In the genomic region with DNA sequence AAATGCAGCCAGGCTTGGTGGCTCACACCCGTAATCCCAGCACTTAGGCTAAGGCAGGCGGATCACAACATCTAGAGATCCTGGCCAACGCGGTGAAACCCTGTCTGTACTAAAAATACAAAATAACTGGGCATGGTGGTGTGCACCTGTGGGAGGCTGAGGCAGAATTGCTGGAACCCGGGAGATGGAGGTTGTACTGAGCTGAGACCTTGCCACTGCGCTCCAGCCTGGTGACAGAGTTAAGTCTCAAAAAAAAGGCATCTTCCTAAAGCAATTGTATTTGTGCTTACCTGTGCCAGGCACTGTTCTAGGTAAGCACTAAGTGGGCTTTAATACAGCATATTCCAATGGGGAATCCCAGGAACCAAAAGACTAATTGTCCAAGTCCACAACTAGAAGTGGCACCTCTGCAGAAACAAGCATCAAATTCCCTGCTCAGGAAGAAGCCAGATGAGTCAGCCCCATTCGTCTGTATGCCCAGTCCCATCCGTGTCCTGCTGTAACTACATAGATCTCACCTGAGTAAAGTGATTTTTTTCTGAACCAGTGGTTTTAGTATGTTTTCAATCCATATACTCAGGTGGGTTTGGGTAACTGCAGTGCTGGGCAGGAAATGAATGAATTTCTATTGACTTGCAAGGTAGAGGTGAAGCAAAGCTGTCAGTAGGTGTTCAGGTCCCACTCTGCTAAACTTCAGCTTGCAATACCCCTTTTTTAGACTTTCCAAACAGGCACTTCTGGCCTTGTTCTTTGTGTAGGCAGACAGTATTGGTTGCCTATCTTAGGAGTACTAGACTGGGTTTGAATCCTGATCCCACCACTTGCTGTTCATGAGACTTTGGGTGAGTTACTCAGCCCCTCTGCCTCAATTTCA, we compare ENCODE assay signal across 8 cellular contexts. TPM values are rescaled to one million over a fixed set of nuclear protein-coding genes. Genes with fewer than 3 reads are reported as not detected.
DNase-seq lines count a peak whose midpoint lies in the region; ATAC-seq, FAIRE-seq and TF ChIP-seq lines count a peak whose summit lies in the region.

No MANE protein-coding gene starts in this region.

- 76 to 87% methylated on average over 8 of the region's 8 CpGs for WGBS in tibial nerve, 2 donors

- H3K27ac Mint-ChIP-seq in activated naive CD4-positive, alpha-beta T cell treated with anti-CD3 and anti-CD28 coated beads, Interleukin-2, amount 50 U/mL, for 72 hours: peak overlapping the region; percentile 99 to 100
- H3K27ac Mint-ChIP-seq in memory B cell: peak overlapping the region; percentile 95

- H3K4me1 ChIP-seq in tibial nerve: peaks cover 0 to 53% (median 33%) of the 10 kb centered on the region in 4 donors

- peaks cover 34% of the 10 kb centered on the region for H3K4me1 Mint-ChIP-seq in memory B cell

- H3K27me3 ChIP-seq in tibial nerve: no peaks in the 10 kb centered on the region

- H3K27ac ChIP-seq in tibial nerve: peak overlapping the region in 2 of 4 donors; percentile 65 to 88

- H3K27me3 Mint-ChIP-seq in memory B cell: no peaks in the 10 kb centered on the region

- peaks cover 52 to 68% of the 10 kb centered on the region in 2 donors for H3K36me3 Mint-ChIP-seq in activated naive CD4-positive, alpha-beta T cell treated with anti-CD3 and anti-CD28 coated beads, Interleukin-2, amount 50 U/mL, for 72 hours
- peaks cover 38% of the 10 kb centered on the region for H3K36me3 Mint-ChIP-seq in memory B cell

- peaks cover 0 to 80% (median 0%) of the 10 kb centered on the region in 3 donors for H3K36me3 ChIP-seq in tibial nerve

- DNase-seq in NB4 (ENCODE audit: low read depth) (peak; percentile 75), memory B cell (ENCODE audit: low spot score in 2 of 2) (no peak), Ammon's horn (ENCODE audit: low spot score) (no peak), NCI-H1105 (lab: John Stamatoyannopoulos, UW) (no peak), tibial nerve (ENCODE audit: low spot score in 2 of 2) (no peak), DMS79 (lab: John Stamatoyannopoulos, UW) (no peak)
- DNase-seq in activated naive CD4-positive, alpha-beta T cell treated with anti-CD3 and anti-CD28 coated beads, Interleukin-2, amount 50 U/mL, for 72 hours (ENCODE audit: low spot score in 2 of 2): peak in 1 of 2 donors; percentile 37

- no peaks in the 10 kb centered on the region for H3K9me3 ChIP-seq in tibial nerve

- TF ChIP-seq POLR2A in NB4 (IDR thresholded peaks at IDR 0.05; ENCODE audit: extremely low read depth, insufficient read length): peak; percentile 48
- TF ChIP-seq POLR2A in tibial nerve (IDR thresholded peaks at IDR 0.05): no peak

- H3K4me3 ChIP-seq in NB4 (ENCODE audit: low read depth, low read length) (peak overlapping the region; percentile 92), tibial nerve (no peak overlapping the region)

- peak in 1 of 2 donors; percentile 1 for ATAC-seq in activated naive CD4-positive, alpha-beta T cell treated with anti-CD3 and anti-CD28 coated beads, Interleukin-2, amount 50 U/mL, for 72 hours
- no peak for ATAC-seq in memory B cell (ENCODE audit: low read depth)

- no peaks in the 10 kb centered on the region for H3K9me3 Mint-ChIP-seq in activated naive CD4-positive, alpha-beta T cell treated with anti-CD3 and anti-CD28 coated beads, Interleukin-2, amount 50 U/mL, for 72 hours
- no peaks in the 10 kb centered on the region for H3K9me3 Mint-ChIP-seq in memory B cell

- peak; percentile 93 for FAIRE-seq in G401.6 (lab: Jason Lieb, UNC)

- no peak for TF ChIP-seq EP300 in tibial nerve (IDR thresholded peaks at IDR 0.05)

- H3K4me3 Mint-ChIP-seq in memory B cell: peak overlapping the region; percentile 97

- no peak for TF ChIP-seq CTCF in NB4 (IDR thresholded peaks at IDR 0.05; ENCODE audit: low read depth, low read length)
- no peak for TF ChIP-seq CTCF in tibial nerve (IDR thresholded peaks at IDR 0.05)

RNA-seq across cellular contexts. Expression of a gene that starts 4.7 kb away (rescaled TPM):
- 10 to 100 TPM; 90.1 to 98.2 TPM for total RNA-seq in activated naive CD4-positive, alpha-beta T cell treated with anti-CD3 and anti-CD28 coated beads, Interleukin-2, amount 50 U/mL, for 72 hours
- total RNA-seq in tibial nerve: 10 to 100 TPM; 13.5 to 36.9 (median 19.3) TPM

RNA-seq across cellular contexts. Expression of a gene that starts 42.3 kb away (rescaled TPM):
- 10 to 100 TPM; 64.8 to 73.4 TPM for total RNA-seq in activated naive CD4-positive, alpha-beta T cell treated with anti-CD3 and anti-CD28 coated beads, Interleukin-2, amount 50 U/mL, for 72 hours
- total RNA-seq in tibial nerve: 10 to 100 TPM; 22.6 to 35.2 (median 29.3) TPM
